ENCODE assay signal across 18 cellular contexts in genomic region chr3:100521439-100521845, GRCh38. TPM values are rescaled to one million over a fixed set of nuclear protein-coding genes. Genes with fewer than 3 reads are reported as not detected.
A peak's percentile ranks its signal among the peaks of the same experiment; 100 is the strongest.
DNase-seq lines count a peak whose midpoint lies in the region; ATAC-seq and TF ChIP-seq lines count a peak whose summit lies in the region.
"Had no signal": no experiment of that assay in that cellular context is flagged by ENCODE, and none has a peak within 500 bp of the region (broad histone marks: within the 10 kb centered on the region; RNA-seq: fewer than 3 reads in every experiment).

No MANE protein-coding gene starts in this region.

- whole genome bisulfite sequencing in right cardiac atrium: 83% methylated on average over 10 of the region's 10 CpGs
- WGBS in esophagus muscularis mucosa: 84% methylated on average over 10 of the region's 10 CpGs

- H3K36me3 ChIP-seq in breast epithelium (no peaks in the 10 kb centered on the region), uterus (no peaks in the 10 kb centered on the region), esophagus muscularis mucosa (peaks cover 0 to 9% (median 2%) of the 10 kb centered on the region in 4 donors)
- H3K36me3 ChIP-seq: heart right ventricle had no signal

- H3K27me3 ChIP-seq in right cardiac atrium (ENCODE audit: control insufficient read depth, insufficient read depth) (no peaks in the 10 kb centered on the region), breast epithelium (no peaks in the 10 kb centered on the region), uterus (no peaks in the 10 kb centered on the region), esophagus muscularis mucosa (no peaks in the 10 kb centered on the region)
- H3K27me3 ChIP-seq: heart right ventricle had no signal

- H3K9me3 ChIP-seq in right cardiac atrium (ENCODE audit: control insufficient read depth, low read length) (no peaks in the 10 kb centered on the region), breast epithelium (no peaks in the 10 kb centered on the region), uterus (no peaks in the 10 kb centered on the region), esophagus muscularis mucosa (no peaks in the 10 kb centered on the region)
- H3K9me3 ChIP-seq: heart right ventricle had no signal

- no peak for ATAC-seq in right cardiac atrium
- no peak for ATAC-seq in Right ventricle myocardium superior (ENCODE audit: poor library complexity)
- ATAC-seq in HG03442 (IDR thresholded peaks at IDR 0.05; ENCODE audit: unreplicated experiment): peak; percentile 71
- ATAC-seq: heart right ventricle had no signal

- TF ChIP-seq POLR2A in breast epithelium (IDR thresholded peaks at IDR 0.05) (no peak), uterus (IDR thresholded peaks at IDR 0.05) (no peak), esophagus muscularis mucosa (IDR thresholded peaks at IDR 0.05; ENCODE audit: low read depth) (no peak)

- H3K4me1 ChIP-seq in right cardiac atrium (ENCODE audit: control insufficient read depth, insufficient read depth, low read length): no peaks in the 10 kb centered on the region
- H3K4me1 ChIP-seq in breast epithelium: peaks cover 0 to 5% of the 10 kb centered on the region in 2 donors
- no peaks in the 10 kb centered on the region for H3K4me1 ChIP-seq in uterus
- H3K4me1 ChIP-seq in esophagus muscularis mucosa: peaks cover 3 to 12% (median 11%) of the 10 kb centered on the region in 4 donors

- no peak for TF ChIP-seq EP300 in esophagus muscularis mucosa (IDR thresholded peaks at IDR 0.05)

- H3K4me3 ChIP-seq in right cardiac atrium (ENCODE audit: low read length) (no peak overlapping the region), breast epithelium (no peak overlapping the region), uterus (no peak overlapping the region), esophagus muscularis mucosa (no peak overlapping the region)
- H3K4me3 ChIP-seq: heart right ventricle, SK-N-MC had no signal

- TF ChIP-seq CTCF in breast epithelium (IDR thresholded peaks at IDR 0.05): no peak
- TF ChIP-seq CTCF in uterus (IDR thresholded peaks at IDR 0.05): no peak
- TF ChIP-seq CTCF in esophagus muscularis mucosa (IDR thresholded peaks at IDR 0.05): no peak

- DNase-seq in right cardiac atrium (peak in 2 of 3 donors; percentile 6 to 26), Right ventricle myocardium superior (no peak), breast epithelium (ENCODE audit: low spot score in 2 of 2) (peak in 1 of 2 donors; percentile 51), uterus (no peak), esophagus muscularis mucosa (ENCODE audit: extremely low spot score) (no peak), NCI-H1694 treated with DMSO at 0.1 percent for 48 hours (lab: John Stamatoyannopoulos, UW) (no peak)
- DNase-seq in activated CD8-positive, alpha-beta memory T cell treated with anti-CD3 and anti-CD28 coated beads for 24 hours: no peak
- DNase-seq: 8988T; activated effector memory CD4-positive, alpha-beta T cell treated with Interleukin-2 at 50 U/mL for 16 hours; DND-41; HCEC 1CT; heart right ventricle; kidney; NCI-H1436; NCI-H226 had no signal

- intact Hi-C loops in right cardiac atrium (cut with DNase I) (no loop called here), Right ventricle myocardium superior (cut with DNase I) (no loop called here), breast epithelium (cut with DNase I; ENCODE audit: low total_unique reads) (no loop called here), uterus (cut with DNase I; ENCODE audit: low total_unique reads) (no loop called here), esophagus muscularis mucosa (cut with DNase I) (no loop called here)

- H3K27ac ChIP-seq in right cardiac atrium (ENCODE audit: low read length): no peak overlapping the region
- H3K27ac ChIP-seq in breast epithelium: peak overlapping the region; percentile 34 to 71
- H3K27ac ChIP-seq in uterus: no peak overlapping the region
- no peak overlapping the region for H3K27ac ChIP-seq in esophagus muscularis mucosa (replicated peaks in 1 of 4)
- H3K27ac ChIP-seq: C4-2B, heart right ventricle, SK-N-MC had no signal

RNA-seq across cellular contexts. Expression of gene TMEM45A, which starts 29.0 kb away (rescaled TPM):
- 10 to 100 TPM in 3 of 4 donors, 1 to 10 TPM in 1; 7.6 to 21.0 (median 15.3) TPM for total RNA-seq in right cardiac atrium
- 8.9 TPM for polyA plus RNA-seq in right cardiac atrium
- 3.6 TPM for total RNA-seq in Right ventricle myocardium superior
- 10 to 100 TPM; 19.7 to 24.5 (median 20.9) TPM for total RNA-seq in breast epithelium
- total RNA-seq in uterus: 10 to 100 TPM; 15.4 to 51.0 (median 28.3) TPM
- 10 to 100 TPM in 2 of 4 donors, 1 to 10 TPM in 2; 8.7 to 17.2 (median 9.6) TPM for total RNA-seq in esophagus muscularis mucosa

Comparison
In these comparisons a context has a peak if more than half of its experiments do, and no peak if none do; other contexts are left out.
1. DNase-seq: peak in right cardiac atrium (2 of 3); none in Right ventricle myocardium superior (single experiment), uterus (0 of 2), activated CD8-positive, alpha-beta memory T cell treated with anti-CD3 and anti-CD28 coated beads for 24 hours (single experiment), esophagus muscularis mucosa (single experiment) and NCI-H1694 treated with DMSO at 0.1 percent for 48 hours (single experiment).
2. H3K27ac ChIP-seq: peak in breast epithelium (2 of 2); none in right cardiac atrium (single experiment), uterus (0 of 2) and esophagus muscularis mucosa (0 of 4).